24 cellular contexts compared by ENCODE assay signal in genomic region chr3:51779137-51779536, GRCh38. TPM values are rescaled to one million over a fixed set of nuclear protein-coding genes. Genes with fewer than 3 reads are reported as not detected.
A peak's percentile ranks its signal among the peaks of the same experiment; 100 is the strongest.
DNase-seq lines count a peak whose midpoint lies in the region; ATAC-seq, FAIRE-seq and TF ChIP-seq lines count a peak whose summit lies in the region.
"Had no signal": no experiment of that assay in that cellular context is flagged by ENCODE, and none has a peak within 500 bp of the region (broad histone marks: within the 10 kb centered on the region; RNA-seq: fewer than 3 reads in every experiment).

IQCF6 (minus strand) TSS chr3:51779237; CDS start chr3:51779224, 13 bp downstream.

- H3K27ac ChIP-seq in H9 (ENCODE audit: insufficient read length, low read depth, low read length) = no peak within 1 kb of the TSS
- no peak within 1 kb of the TSS for H3K27ac ChIP-seq in K562 (ENCODE audit: extremely low read depth, low read depth, low read length)
- no peak within 1 kb of the TSS for H3K27ac ChIP-seq in neuronal stem cell (replicated peaks; ENCODE audit: low read length)
- no peak within 1 kb of the TSS for H3K27ac ChIP-seq in SJCRH30
- H3K27ac ChIP-seq: A549; BLaER1 treated with 17β-estradiol and CSF1 and Interleukin-3, amounts not matched to agents 10 nM and 100 nM had no signal

- no peaks in the 10 kb centered on the region for H3K23me2 ChIP-seq in H9 (ENCODE audit: insufficient read length, low read depth, low read length, poor library complexity, severe bottlenecking)

- no peak for TF ChIP-seq EP300 in K562 (IDR thresholded peaks at IDR 0.05; ENCODE audit: low read length)

- H3K14ac ChIP-seq in H9 (ENCODE audit: insufficient read depth, low read length) (no peak within 1 kb of the TSS), neuronal stem cell (ENCODE audit: low read length) (no peak within 1 kb of the TSS)

- H4K8ac ChIP-seq in H9 (replicated peaks; ENCODE audit: insufficient read length, low read depth, low read length) (no peak within 1 kb of the TSS), neuronal stem cell (ENCODE audit: low read depth, low read length) (no peak within 1 kb of the TSS)

- H3K18ac ChIP-seq in H9 (ENCODE audit: insufficient read length, low read depth, low read length) (no peak within 1 kb of the TSS), neuronal stem cell (ENCODE audit: low read length) (no peak within 1 kb of the TSS)

- H2BK120ac ChIP-seq in H9 (ENCODE audit: low read depth, low read length, poor library complexity, severe bottlenecking) (no peak within 1 kb of the TSS), neuronal stem cell (ENCODE audit: low read depth, low read length) (no peak within 1 kb of the TSS)

- peak; percentile 64 for ATAC-seq in K562
- ATAC-seq in activated naive CD8-positive, alpha-beta T cell treated with anti-CD3 and anti-CD28 coated beads, Interleukin-2, amount 50 U/mL, for 24 hours = no peak
- ATAC-seq in stimulated activated naive CD8-positive, alpha-beta T cell treated with anti-CD3 and anti-CD28 coated beads, Interleukin-15, amount 100 ng/mL, for 72 hours = no peak
- ATAC-seq: A549, GM12878, HCT116 had no signal

- DNase-seq in H9 (no peak), K562 (ENCODE audit: extremely low read depth in 1 of 4, low spot score in 3 of 4) (peak in 2 of 4 experiments; percentile 13 to 16), neuronal stem cell (ENCODE audit: low spot score) (no peak), SJCRH30 (no peak)
- DNase-seq in activated naive CD8-positive, alpha-beta T cell treated with anti-CD3 and anti-CD28 coated beads, Interleukin-2, amount 50 U/mL, for 24 hours = no peak
- DNase-seq in stimulated activated naive CD8-positive, alpha-beta T cell treated with anti-CD3 and anti-CD28 coated beads, Interleukin-15, amount 100 ng/mL, for 72 hours = no peak
- DNase-seq: 8988T; ACHN; AML-193; BE2C; CD4-positive, alpha-beta T cell; CD8-positive, alpha-beta memory T cell; DMS 273 treated with DMSO at 0.1 percent for 48 hours; DMS79; EL; GDM1; GOT3; H7 had no signal

- no peak within 1 kb of the TSS for H3K56ac ChIP-seq in H9 (ENCODE audit: insufficient read length, low read depth, low read length)

- H3K79me1 ChIP-seq in H9 (ENCODE audit: insufficient read depth, low read depth, low read length, poor library complexity, severe bottlenecking) = no peaks in the 10 kb centered on the region
- H3K79me1 ChIP-seq in neuronal stem cell (ENCODE audit: low read depth, low read length) = no peaks in the 10 kb centered on the region

- no TSS peak for BruUV-seq in K562 (replicated peaks; lab: Mats Ljungman, UMichigan)

- H3K9me3 ChIP-seq in H9 (ENCODE audit: control insufficient read depth, low read depth, low read length) (no peaks in the 10 kb centered on the region), K562 (replicated peaks; ENCODE audit: control insufficient read depth, insufficient read depth, low read depth, low read length) (no peaks in the 10 kb centered on the region), neuronal stem cell (replicated peaks in 1 of 2; ENCODE audit: control insufficient read depth in 2 of 2, insufficient read depth in 1 of 2, low read depth in 1 of 2, low read length in 2 of 2) (no peaks in the 10 kb centered on the region), SJCRH30 (replicated peaks) (no peaks in the 10 kb centered on the region)
- H3K9me3 ChIP-seq: A549; BE2C; BLaER1 treated with 17β-estradiol and CSF1 and Interleukin-3, amounts not matched to agents 10 nM and 100 nM had no signal

- no peak within 1 kb of the TSS for H4K5ac ChIP-seq in H9 (ENCODE audit: insufficient read length, low read depth, low read length)

- no peak within 1 kb of the TSS for H3K4me3 ChIP-seq in K562
- H3K4me3 ChIP-seq in neuronal stem cell (ENCODE audit: low read length in 2 of 2) = no peak within 1 kb of the TSS
- H3K4me3 ChIP-seq in SJCRH30 = no peak within 1 kb of the TSS
- H3K4me3 ChIP-seq: A549; BLaER1 treated with 17β-estradiol and CSF1 and Interleukin-3, amounts not matched to agents 10 nM and 100 nM; GM12878 had no signal

- H3K4me1 ChIP-seq in H9 (ENCODE audit: insufficient read depth, low read length) (no peaks in the 10 kb centered on the region; the same call in 1 of the 2 replicates), K562 (replicated peaks in 1 of 2; ENCODE audit: control insufficient read depth in 2 of 2, insufficient read depth in 2 of 2, low read length in 2 of 2) (no peaks in the 10 kb centered on the region), neuronal stem cell (ENCODE audit: control insufficient read depth in 2 of 2, insufficient read depth in 1 of 2, low read depth in 1 of 2, low read length in 2 of 2) (no peaks in the 10 kb centered on the region), SJCRH30 (no peaks in the 10 kb centered on the region)
- H3K4me1 ChIP-seq: A549; BLaER1 treated with 17β-estradiol and CSF1 and Interleukin-3, amounts not matched to agents 10 nM and 100 nM had no signal

- H3K4me3 Mint-ChIP-seq in H9 = no peak within 1 kb of the TSS
- no peak within 1 kb of the TSS for H3K4me3 Mint-ChIP-seq in activated naive CD8-positive, alpha-beta T cell treated with anti-CD3 and anti-CD28 coated beads, Interleukin-2, amount 50 U/mL, for 24 hours
- H3K4me3 Mint-ChIP-seq in stimulated activated naive CD8-positive, alpha-beta T cell treated with anti-CD3 and anti-CD28 coated beads, Interleukin-15, amount 100 ng/mL, for 72 hours = no peak within 1 kb of the TSS
- H3K4me3 Mint-ChIP-seq: CD14-positive monocyte; CD4-positive, alpha-beta T cell; CD8-positive, alpha-beta memory T cell had no signal

- no peaks in the 10 kb centered on the region for H3K36me3 Mint-ChIP-seq in H9 (ENCODE audit: insufficient read depth in 1 of 3, low read depth in 3 of 3)
- no peaks in the 10 kb centered on the region for H3K36me3 Mint-ChIP-seq in activated naive CD8-positive, alpha-beta T cell treated with anti-CD3 and anti-CD28 coated beads, Interleukin-2, amount 50 U/mL, for 24 hours (ENCODE audit: low read depth)
- H3K36me3 Mint-ChIP-seq: CD14-positive monocyte; CD8-positive, alpha-beta memory T cell had no signal

- H2BK15ac ChIP-seq in H9 (ENCODE audit: low read depth, low read length) = no peak within 1 kb of the TSS
- H2BK15ac ChIP-seq in neuronal stem cell (ENCODE audit: low read length) = peak within 1 kb of the TSS; percentile 4

- no peak within 1 kb of the TSS; a peak in 1 of 7 replicates for H3K27ac Mint-ChIP-seq in H9
- H3K27ac Mint-ChIP-seq in activated naive CD8-positive, alpha-beta T cell treated with anti-CD3 and anti-CD28 coated beads, Interleukin-2, amount 50 U/mL, for 24 hours = no peak within 1 kb of the TSS
- peak within 1 kb of the TSS in 1 of 2 donors; percentile 1 for H3K27ac Mint-ChIP-seq in stimulated activated naive CD8-positive, alpha-beta T cell treated with anti-CD3 and anti-CD28 coated beads, Interleukin-15, amount 100 ng/mL, for 72 hours
- H3K27ac Mint-ChIP-seq: CD4-positive, alpha-beta T cell; CD8-positive, alpha-beta memory T cell had no signal

- H3K4me2 ChIP-seq in H9 (ENCODE audit: insufficient read depth, insufficient read length, low read length) (no peak within 1 kb of the TSS), K562 (ENCODE audit: insufficient read depth, low read length) (no peak within 1 kb of the TSS), neuronal stem cell (ENCODE audit: insufficient read depth, low read length, poor library complexity, severe bottlenecking) (no peak within 1 kb of the TSS)
- H3K4me2 ChIP-seq: A549; BLaER1 treated with 17β-estradiol and CSF1 and Interleukin-3, amounts not matched to agents 10 nM and 100 nM had no signal

- intact Hi-C loops in K562 (cut with micrococcal nuclease) = no loop called here

- H2AK5ac ChIP-seq in H9 (ENCODE audit: insufficient read length, low read length) (no peak within 1 kb of the TSS), neuronal stem cell (ENCODE audit: low read depth, low read length) (no peak within 1 kb of the TSS)

- no peak for TF ChIP-seq RAD21 in K562 (CRISPR knock-in tag; conservative IDR thresholded peaks at IDR 0.05 in 1 of 2, IDR thresholded peaks at IDR 0.05 in 1 of 2)

- no peak within 1 kb of the TSS for H2BK20ac ChIP-seq in H9 (ENCODE audit: low read depth, low read length, poor library complexity, severe bottlenecking)

- no peak for FAIRE-seq in K562 (lab: Jason Lieb, UNC)
- FAIRE-seq: A549, D721Med, GM12878 had no signal

- H3K23ac ChIP-seq in H9 (ENCODE audit: insufficient read length, low read depth, low read length) = no peak within 1 kb of the TSS
- H3K23ac ChIP-seq in neuronal stem cell (ENCODE audit: low read depth, low read length, poor library complexity) = peak within 1 kb of the TSS; percentile 23

- CTCF ChIA-PET in K562 (lab: Yijun Ruan, JAX; ENCODE audit: low intra/inter-chr PET ratio) = no interaction called here

- H3K9me1 ChIP-seq in K562 (ENCODE audit: control insufficient read depth, insufficient read depth, low read length) = no peaks in the 10 kb centered on the region

- TF ChIP-seq CTCF in H9 (conservative IDR thresholded peaks at IDR 0.05) (no peak), K562 (IDR thresholded peaks at IDR 0.05 in 2 of 3, conservative IDR thresholded peaks at IDR 0.05 in 1 of 3; ENCODE audit: insufficient read depth in 2 of 3, low read depth in 1 of 3, low read length in 3 of 3) (no peak)

- no peaks in the 10 kb centered on the region for H3K27me3 ChIP-seq in H9 (ENCODE audit: insufficient read depth, low read length)
- H3K27me3 ChIP-seq in K562 (ENCODE audit: control insufficient read depth in 2 of 2, insufficient read depth in 2 of 2, low read length in 2 of 2) = peaks cover 0 to 5% of the 10 kb centered on the region in 2 experiments; a peak in 1 of 5 replicates
- H3K27me3 ChIP-seq in neuronal stem cell (ENCODE audit: control insufficient read depth in 3 of 3, insufficient read depth in 3 of 3, low read depth in 1 of 3, low read length in 3 of 3) = peaks cover 0 to 6% (median 0%) of the 10 kb centered on the region in 3 experiments
- no peaks in the 10 kb centered on the region for H3K27me3 ChIP-seq in SJCRH30
- H3K27me3 ChIP-seq: BE2C; BLaER1 treated with 17β-estradiol and CSF1 and Interleukin-3, amounts not matched to agents 10 nM and 100 nM had no signal

- no CpG with 5 or more reads among the region's 5 CpGs for WGBS in H9 (ENCODE audit: extremely low coverage, insufficient read length, low lambda C conversion rate)
- 21% methylated on average over 5 of the region's 5 CpGs for WGBS in K562 (ENCODE audit: insufficient coverage, low coverage, missing lambda C conversion rate)
- no CpG with 5 or more reads among the region's 5 CpGs for WGBS in neuronal stem cell (ENCODE audit: extremely low coverage in 2 of 2, insufficient read length in 2 of 2, insufficient replicate concordance in 1 of 2), 2 donors

- H2BK5ac ChIP-seq in H9 (ENCODE audit: insufficient read length, low read length) (no peak within 1 kb of the TSS), neuronal stem cell (ENCODE audit: low read length) (no peak within 1 kb of the TSS)

- H3K4me1 Mint-ChIP-seq in H9 = peaks cover 0 to 2% of the 10 kb centered on the region in 2 experiments; a peak in 2 of 4 replicates
- no peaks in the 10 kb centered on the region for H3K4me1 Mint-ChIP-seq in activated naive CD8-positive, alpha-beta T cell treated with anti-CD3 and anti-CD28 coated beads, Interleukin-2, amount 50 U/mL, for 24 hours
- no peaks in the 10 kb centered on the region for H3K4me1 Mint-ChIP-seq in stimulated activated naive CD8-positive, alpha-beta T cell treated with anti-CD3 and anti-CD28 coated beads, Interleukin-15, amount 100 ng/mL, for 72 hours
- H3K4me1 Mint-ChIP-seq: CD14-positive monocyte; CD8-positive, alpha-beta memory T cell had no signal

- H4K20me1 ChIP-seq in H9 (ENCODE audit: control insufficient read depth, insufficient read depth, insufficient read length) (no peaks in the 10 kb centered on the region), K562 (replicated peaks; ENCODE audit: control insufficient read depth, insufficient read depth, low read length) (no peaks in the 10 kb centered on the region)
- H4K20me1 ChIP-seq: BLaER1 treated with 17β-estradiol and CSF1 and Interleukin-3, amounts not matched to agents 10 nM and 100 nM had no signal

- in situ Hi-C loops in K562 (cut with MboI) = no loop called here

- H3K9ac ChIP-seq in H9 (ENCODE audit: extremely low read depth, insufficient read length, low read length) = no peak within 1 kb of the TSS
- H3K9ac ChIP-seq in K562 (ENCODE audit: insufficient read depth in 1 of 2, low read depth in 2 of 2, low read length in 2 of 2) = no peak within 1 kb of the TSS
- no peak within 1 kb of the TSS for H3K9ac ChIP-seq in neuronal stem cell (ENCODE audit: low read depth, low read length, poor library complexity)
- H3K9ac ChIP-seq: BLaER1 treated with 17β-estradiol and CSF1 and Interleukin-3, amounts not matched to agents 10 nM and 100 nM had no signal

- H4K91ac ChIP-seq in H9 (ENCODE audit: insufficient read length, low read depth, low read length) (no peak within 1 kb of the TSS), neuronal stem cell (ENCODE audit: low read depth, low read length, poor library complexity) (no peak within 1 kb of the TSS)

- POLR2A ChIA-PET in K562 (lab: Yijun Ruan, JAX) = no interaction called here

- no peak within 1 kb of the TSS for H3K4ac ChIP-seq in H9 (ENCODE audit: low read depth, low read length)
- H3K4ac ChIP-seq in neuronal stem cell (ENCODE audit: low read length) = no peak within 1 kb of the TSS

- H3K79me2 ChIP-seq in H9 (ENCODE audit: insufficient read depth, low read length) = no peaks in the 10 kb centered on the region
- H3K79me2 ChIP-seq in K562 (ENCODE audit: control insufficient read depth, insufficient read depth, low read length) = no peaks in the 10 kb centered on the region

- no peak within 1 kb of the TSS for H3T11ph ChIP-seq in H9 (ENCODE audit: low read length)

- no peaks in the 10 kb centered on the region for H3K9me3 Mint-ChIP-seq in H9
- H3K9me3 Mint-ChIP-seq in activated naive CD8-positive, alpha-beta T cell treated with anti-CD3 and anti-CD28 coated beads, Interleukin-2, amount 50 U/mL, for 24 hours = no peaks in the 10 kb centered on the region
- H3K9me3 Mint-ChIP-seq in stimulated activated naive CD8-positive, alpha-beta T cell treated with anti-CD3 and anti-CD28 coated beads, Interleukin-15, amount 100 ng/mL, for 72 hours = no peaks in the 10 kb centered on the region
- H3K9me3 Mint-ChIP-seq: CD4-positive, alpha-beta T cell; CD8-positive, alpha-beta memory T cell had no signal

- no peak for TF ChIP-seq POLR2A in K562 (conservative IDR thresholded peaks at IDR 0.05)

- H2BK12ac ChIP-seq in H9 (ENCODE audit: insufficient read length, low read depth, low read length) (no peak within 1 kb of the TSS), neuronal stem cell (ENCODE audit: low read length) (no peak within 1 kb of the TSS)

- H3K36me3 ChIP-seq in K562 (ENCODE audit: control insufficient read depth, insufficient read depth, low read length) (no peaks in the 10 kb centered on the region), neuronal stem cell (replicated peaks in 1 of 2; ENCODE audit: control insufficient read depth in 2 of 2, insufficient read depth in 2 of 2, low read length in 2 of 2) (no peaks in the 10 kb centered on the region), SJCRH30 (no peaks in the 10 kb centered on the region)
- H3K36me3 ChIP-seq: BE2C; BLaER1 treated with 17β-estradiol and CSF1 and Interleukin-3, amounts not matched to agents 10 nM and 100 nM had no signal

- H3K27me3 Mint-ChIP-seq in H9 (ENCODE audit: low read depth) = peaks cover under 1% of the 10 kb centered on the region
- peaks cover 10% of the 10 kb centered on the region for H3K27me3 Mint-ChIP-seq in activated naive CD8-positive, alpha-beta T cell treated with anti-CD3 and anti-CD28 coated beads, Interleukin-2, amount 50 U/mL, for 24 hours
- H3K27me3 Mint-ChIP-seq in stimulated activated naive CD8-positive, alpha-beta T cell treated with anti-CD3 and anti-CD28 coated beads, Interleukin-15, amount 100 ng/mL, for 72 hours = peaks cover 25% of the 10 kb centered on the region

- H2AFZ ChIP-seq in H9 (ENCODE audit: low read length) (peak within 1 kb of the TSS; percentile 17), K562 (ENCODE audit: low read depth, low read length) (no peak within 1 kb of the TSS), neuronal stem cell (ENCODE audit: low read length) (no peak within 1 kb of the TSS)

RNA-seq across cellular contexts. Expression of gene IQCF6, which starts in this region (rescaled TPM):
- total RNA-seq in H9 (2021) (not detected in 2 replicates), K562 (2014; rRNA removed) (not detected in 2 replicates), K562 (2014; rRNA removed; fragmentation: Illumina TruSeq; extraction: Trizol) (not detected in 2 replicates), K562 (2015; rRNA removed; fragmentation: Illumina TruSeq; extraction: Trizol) (not detected in 2 replicates), K562 (2021) (not detected in 2 replicates)
- total RNA-seq in K562 (2011; cell fraction: chromatin; rRNA removed; ENCODE audit: low replicate concordance) = not detected in 2 replicates
- total RNA-seq in K562 (2011; cell fraction: nucleolus; rRNA removed) = not detected in 2 replicates
- not detected in 2 replicates for total RNA-seq in K562 (2011; cell fraction: nucleoplasm; rRNA removed)
- polyA plus RNA-seq in K562 (2011; rRNA removed) (not detected in 2 replicates), K562 (2014; fragmentation: Illumina TruSeq; extraction: Trizol) (not detected in 2 replicates), K562 (2014; fragmentation: Nextera tagmentation; extraction: Ambion mirVana) (not detected), K562 (2014; rRNA removed) (not detected in 2 replicates)
- polyA plus RNA-seq in K562 (2011; cell fraction: cytosol; rRNA removed) = not detected in 2 replicates
- polyA plus RNA-seq in K562 (2011; cell fraction: nucleus; rRNA removed) = not detected in 2 replicates
- polyA plus RNA-seq in K562 (2012) = 1.3 TPM in 1 of 2 replicates, not detected in the other
- polyA minus RNA-seq in K562 (2011; rRNA and poly(A)+ RNA removed) = not detected in 2 replicates
- polyA minus RNA-seq in K562 (2011; cell fraction: cytosol; rRNA and poly(A)+ RNA removed) = not detected in 2 replicates
- not detected in 2 replicates for polyA minus RNA-seq in K562 (2011; cell fraction: nucleus; rRNA and poly(A)+ RNA removed)
- not detected for polyA plus RNA-seq in neuronal stem cell (2013, experiment 1 of 2)
- polyA plus RNA-seq in neuronal stem cell (2013, experiment 2 of 2) = not detected
- not detected in 2 replicates for total RNA-seq in SJCRH30 (2014; rRNA removed; shearing (Covaris generic))
- total RNA-seq: CD4-positive, alpha-beta T cell; CD8-positive, alpha-beta memory T cell; GM12878; H7 had no signal
- polyA plus RNA-seq: A549; CD14-positive monocyte; CD8-positive, alpha-beta memory T cell; GM12878 had no signal
